ENCODE assay signal across 8 cellular contexts in the genomic region with DNA sequence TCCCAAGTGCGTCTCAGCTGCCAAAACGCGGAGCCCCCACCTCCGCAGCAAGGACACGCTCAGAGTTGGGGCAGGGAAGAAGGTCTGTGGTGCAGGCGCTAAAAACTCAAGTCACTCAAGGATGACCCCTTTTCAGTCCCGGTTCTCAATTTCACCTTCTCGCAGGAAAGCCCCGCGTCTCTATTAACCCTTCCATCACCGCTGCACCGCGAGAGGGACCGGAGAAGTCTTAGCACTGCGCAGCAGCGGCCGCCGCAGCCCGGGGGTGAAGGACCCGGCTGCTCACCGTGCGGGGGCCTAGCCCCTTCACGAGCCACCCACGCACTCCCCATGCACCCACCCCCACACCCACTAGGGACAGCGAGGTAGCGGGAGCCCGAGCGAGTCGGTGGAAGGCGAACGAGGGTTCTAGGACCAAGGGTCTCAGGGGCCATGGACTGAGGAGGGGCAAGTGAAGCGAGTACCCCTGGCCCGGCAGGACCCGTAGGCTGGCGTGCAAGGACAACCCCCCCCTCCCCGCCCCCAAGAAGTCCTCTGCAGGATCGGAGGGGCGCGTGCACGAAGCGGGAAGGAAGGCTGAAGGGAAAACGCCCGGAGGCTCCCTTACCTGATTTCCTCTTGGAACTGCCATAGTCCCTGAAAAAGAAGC.
DNase-seq lines count a peak whose midpoint lies in the region; ATAC-seq and TF ChIP-seq lines count a peak whose summit lies in the region.

No MANE protein-coding gene starts in this region.

- peak overlapping the region; percentile 97 for H3K4me2 ChIP-seq in DOHH2 (ENCODE audit: low read length)

- peaks cover 22% of the 10 kb centered on the region for H3K4me1 Mint-ChIP-seq in activated naive CD8-positive, alpha-beta T cell treated with anti-CD3 and anti-CD28 coated beads for 36 hours
- H3K4me1 Mint-ChIP-seq in naive B cell, result peaks cover 28 to 51% (median 33%) of the 10 kb centered on the region in 3 donors

- no peaks in the 10 kb centered on the region for H3K9me3 ChIP-seq in DOHH2 (ENCODE audit: control insufficient read depth, insufficient read depth, low read length)

- no peak overlapping the region for H3K27ac ChIP-seq in DOHH2 (ENCODE audit: low read depth, low read length)

- H3K9me3 Mint-ChIP-seq in activated naive CD8-positive, alpha-beta T cell treated with anti-CD3 and anti-CD28 coated beads for 36 hours, result no peaks in the 10 kb centered on the region
- H3K9me3 Mint-ChIP-seq in naive B cell, result no peaks in the 10 kb centered on the region

- H3K27ac Mint-ChIP-seq in activated naive CD8-positive, alpha-beta T cell treated with anti-CD3 and anti-CD28 coated beads for 36 hours, result no peak overlapping the region
- peak overlapping the region; percentile 42 to 96 (median 90) for H3K27ac Mint-ChIP-seq in naive B cell

- H3K27me3 ChIP-seq in DOHH2 (ENCODE audit: control insufficient read depth, low read length), result peaks cover 21% of the 10 kb centered on the region

- peaks cover 53% of the 10 kb centered on the region for H3K4me1 ChIP-seq in DOHH2 (ENCODE audit: control insufficient read depth, low read length)

- no peaks in the 10 kb centered on the region for H3K36me3 Mint-ChIP-seq in activated naive CD8-positive, alpha-beta T cell treated with anti-CD3 and anti-CD28 coated beads for 36 hours
- no peaks in the 10 kb centered on the region for H3K36me3 Mint-ChIP-seq in naive B cell

- no peaks in the 10 kb centered on the region for H4K20me1 ChIP-seq in DOHH2 (ENCODE audit: control insufficient read depth, insufficient read depth, low read depth, low read length)

- H3K79me2 ChIP-seq in DOHH2 (ENCODE audit: control insufficient read depth, low read length), result no peaks in the 10 kb centered on the region

- TF ChIP-seq CTCF in DOHH2 (IDR thresholded peaks at IDR 0.05; ENCODE audit: low read depth, low read length, poor library complexity, severe bottlenecking), result no peak

- no peaks in the 10 kb centered on the region for H3K9me2 ChIP-seq in DOHH2 (replicated peaks; ENCODE audit: control insufficient read depth, low read length)

- H3F3A ChIP-seq in DOHH2 (ENCODE audit: control insufficient read depth, insufficient read depth), result no peaks in the 10 kb centered on the region

- peaks cover 6% of the 10 kb centered on the region for H3K27me3 Mint-ChIP-seq in activated naive CD8-positive, alpha-beta T cell treated with anti-CD3 and anti-CD28 coated beads for 36 hours
- no peaks in the 10 kb centered on the region for H3K27me3 Mint-ChIP-seq in naive B cell

- H3K4me3 ChIP-seq in DOHH2 (ENCODE audit: low read length), result peak overlapping the region; percentile 74

- peak; percentile 44 for ATAC-seq in GM19351 (IDR thresholded peaks at IDR 0.05; ENCODE audit: unreplicated experiment)
- ATAC-seq in HG03280 (IDR thresholded peaks at IDR 0.05; ENCODE audit: unreplicated experiment), result peak; percentile 50
- ATAC-seq in naive B cell (ENCODE audit: low read depth in 2 of 2), result peak; percentile 76 to 77

- DNase-seq in activated naive CD8-positive, alpha-beta T cell treated with anti-CD3 and anti-CD28 coated beads for 36 hours, result peak; percentile 47
- DNase-seq in naive B cell (peak; percentile 73), HuH-7.5 (ENCODE audit: low spot score) (no peak), erythroblast (lab: John Stamatoyannopoulos, UW) (no peak), cerebellum (ENCODE audit: low spot score) (no peak)

- no peaks in the 10 kb centered on the region for H3K36me3 ChIP-seq in DOHH2 (ENCODE audit: control insufficient read depth, low read length)

- peak overlapping the region; percentile 68 for H3K4me3 Mint-ChIP-seq in activated naive CD8-positive, alpha-beta T cell treated with anti-CD3 and anti-CD28 coated beads for 36 hours
- peak overlapping the region; percentile 79 to 92 (median 86) for H3K4me3 Mint-ChIP-seq in naive B cell

- TF ChIP-seq POLR2A in erythroblast (IDR thresholded peaks at IDR 0.05; ENCODE audit: low read length), result no peak

Comparison
In these comparisons a context has a peak if more than half of its experiments do, and no peak if none do; other contexts are left out.
1. DNase-seq: peak in activated naive CD8-positive, alpha-beta T cell treated with anti-CD3 and anti-CD28 coated beads for 36 hours (single experiment) and naive B cell (single experiment); none in HuH-7.5 (single experiment), erythroblast (0 of 2) and cerebellum (single experiment).
2. Peak in every context shown above with its lines, with median percentiles within 50 percentile points of each other: ATAC-seq.